8 cellular contexts compared by ENCODE assay signal in the genomic region with DNA sequence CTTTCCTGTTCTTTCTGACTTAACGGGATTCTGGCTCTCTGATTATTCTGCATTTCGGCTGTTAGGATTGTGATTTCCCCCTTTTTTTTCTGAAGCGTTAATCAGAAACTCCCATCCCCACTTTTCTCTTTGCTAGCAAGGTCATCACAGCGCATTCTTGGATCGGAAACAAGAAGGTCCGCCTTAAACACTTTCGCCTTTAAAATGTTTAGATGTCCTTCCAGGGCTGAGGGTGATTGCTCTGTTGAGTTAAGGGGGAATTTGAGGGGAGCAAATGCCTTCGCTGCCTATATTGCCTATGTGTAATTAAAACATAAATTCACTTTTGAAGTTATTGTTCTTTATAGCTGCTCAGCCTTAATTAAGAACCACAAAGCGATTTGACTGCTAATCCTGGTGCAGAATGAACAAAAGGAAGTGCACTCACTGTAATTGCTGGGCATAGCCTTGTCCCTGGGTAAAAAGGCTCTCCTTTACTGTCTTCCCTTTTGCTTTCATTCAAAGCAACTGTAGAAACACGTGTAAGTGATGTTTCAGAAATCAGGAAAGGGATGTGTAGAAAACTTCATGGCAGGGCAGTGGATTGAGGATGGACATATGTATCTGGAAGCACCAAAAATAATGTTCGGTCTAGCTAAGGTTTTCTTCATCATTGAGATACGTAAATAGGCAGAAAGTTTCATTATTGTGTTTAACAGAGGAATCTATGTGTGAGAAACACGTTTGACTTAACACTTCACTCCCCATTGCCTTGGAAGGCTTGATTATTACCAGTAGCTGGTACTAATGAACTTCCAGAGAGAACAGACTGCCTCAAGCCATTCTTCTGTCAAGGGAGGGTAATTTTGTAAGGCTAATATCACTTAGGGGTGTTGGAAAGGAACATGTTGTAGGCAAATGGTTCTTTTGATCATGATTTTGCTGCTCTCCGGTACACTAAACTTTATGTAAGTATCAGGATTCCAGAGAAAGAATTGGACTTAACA. TPM values are rescaled to one million over a fixed set of nuclear protein-coding genes. Genes with fewer than 3 reads are reported as not detected.
DNase-seq lines count a peak whose midpoint lies in the region; ATAC-seq, FAIRE-seq and TF ChIP-seq lines count a peak whose summit lies in the region.

No MANE protein-coding gene starts in this region.

- no peak for TF ChIP-seq CTCF in astrocyte (IDR thresholded peaks at IDR 0.05; ENCODE audit: insufficient read depth, low read depth, low read length)
- no peak for TF ChIP-seq CTCF in lung (IDR thresholded peaks at IDR 0.05; ENCODE audit: control extremely low read depth, extremely low read depth)
- no peak for TF ChIP-seq CTCF in uterus (IDR thresholded peaks at IDR 0.05)

- peak overlapping the region; percentile 78 for H3K4me2 ChIP-seq in BLaER1
- peak overlapping the region; percentile 95 for H3K4me2 ChIP-seq in astrocyte (ENCODE audit: low read length)

- H3K9ac ChIP-seq in BLaER1, result peak overlapping the region; percentile 96
- peak overlapping the region; percentile 83 for H3K9ac ChIP-seq in HUES64 (ENCODE audit: low read depth, low read length)
- peak overlapping the region; percentile 98 for H3K9ac ChIP-seq in astrocyte (ENCODE audit: low read length)

- H3K36me3 ChIP-seq in BLaER1, result peaks cover 13% of the 10 kb centered on the region; the same call in 1 of the 2 replicates
- no peaks in the 10 kb centered on the region; the same call in 1 of the 2 replicates for H3K36me3 ChIP-seq in HUES64 (ENCODE audit: insufficient read depth, low read length)
- H3K36me3 ChIP-seq in astrocyte (ENCODE audit: insufficient read depth, low read length), result no peaks in the 10 kb centered on the region
- H3K36me3 ChIP-seq in lung (ENCODE audit: control insufficient read depth in 2 of 2, insufficient read depth in 2 of 2, low read length in 2 of 2), result peaks cover 2 to 3% of the 10 kb centered on the region in 2 donors
- no peaks in the 10 kb centered on the region for H3K36me3 ChIP-seq in uterus

- peak overlapping the region; percentile 95 for H3K27ac ChIP-seq in BLaER1
- H3K27ac ChIP-seq in HUES64 (ENCODE audit: low read depth, low read length), result no peak overlapping the region
- peak overlapping the region; percentile 90 for H3K27ac ChIP-seq in astrocyte (ENCODE audit: low read depth, low read length)
- peak overlapping the region; percentile 97 to 100 for H3K27ac ChIP-seq in lung (ENCODE audit: low read depth in 1 of 2, low read length in 1 of 2)
- H3K27ac ChIP-seq in uterus, result peak overlapping the region; percentile 99 to 100

- DNase-seq in astrocyte (ENCODE audit: low read depth) (no peak), lung (ENCODE audit: low spot score) (no peak), uterus (no peak), T1000 (lab: John Stamatoyannopoulos, UW) (no peak), activated gamma-delta T cell treated with Interleukin-2 at 50 U/mL for 16 hours (no peak)

- intact Hi-C loops in uterus (cut with DNase I; ENCODE audit: low total_unique reads), result no loop called here

- no peak for TF ChIP-seq POLR2A in uterus (IDR thresholded peaks at IDR 0.05)

- no peaks in the 10 kb centered on the region for H3K27me3 Mint-ChIP-seq in astrocyte (ENCODE audit: low read depth, unreplicated experiment)

- no peak for ATAC-seq in lung (ENCODE audit: insufficient read depth, low FRiP score)
- no peak for ATAC-seq in GM21381 (IDR thresholded peaks at IDR 0.05; ENCODE audit: unreplicated experiment)

- no peaks in the 10 kb centered on the region for H3K9me3 Mint-ChIP-seq in astrocyte (ENCODE audit: unreplicated experiment)

- H3K4me3 ChIP-seq in BLaER1 (peak overlapping the region; percentile 96), HUES64 (ENCODE audit: low read length) (peak overlapping the region; percentile 64), astrocyte (ENCODE audit: insufficient read depth, low read depth, low read length) (peak overlapping the region; percentile 99), lung (peak overlapping the region; percentile 88), uterus (peak overlapping the region; percentile 90 to 98)

- 10% methylated on average over 13 of the region's 14 CpGs for WGBS in HUES64
- 10 to 12% methylated on average over 14 of the region's 14 CpGs for WGBS in lung, 2 donors

- H3K4me3 Mint-ChIP-seq in astrocyte (ENCODE audit: unreplicated experiment), result peak overlapping the region; percentile 100

- H3K27me3 ChIP-seq in BLaER1 (no peaks in the 10 kb centered on the region), HUES64 (ENCODE audit: insufficient read depth, low read length) (peaks cover 5% of the 10 kb centered on the region), astrocyte (ENCODE audit: insufficient read depth, low read length) (no peaks in the 10 kb centered on the region), lung (ENCODE audit: control insufficient read depth, insufficient read depth) (no peaks in the 10 kb centered on the region), uterus (no peaks in the 10 kb centered on the region)

- no peak for FAIRE-seq in astrocyte (lab: Jason Lieb, UNC)

- peaks cover 62% of the 10 kb centered on the region for H3K79me2 ChIP-seq in astrocyte (ENCODE audit: insufficient read depth, low read length)

- H3K27ac Mint-ChIP-seq in astrocyte (ENCODE audit: unreplicated experiment), result peak overlapping the region; percentile 97

- H3K4me1 ChIP-seq in BLaER1 (peaks cover 64% of the 10 kb centered on the region), HUES64 (ENCODE audit: insufficient read depth, low read length) (peaks cover 64% of the 10 kb centered on the region), astrocyte (ENCODE audit: insufficient read depth, low read length) (peaks cover 41% of the 10 kb centered on the region), lung (ENCODE audit: control insufficient read depth in 2 of 2, insufficient read depth in 2 of 2, low read length in 2 of 2) (peaks cover 8 to 22% of the 10 kb centered on the region in 2 donors), uterus (no peaks in the 10 kb centered on the region)

- peaks cover 2% of the 10 kb centered on the region for H3K36me3 Mint-ChIP-seq in astrocyte (ENCODE audit: low read depth, unreplicated experiment)

- no peak overlapping the region for H2AFZ ChIP-seq in astrocyte (ENCODE audit: low read depth, low read length)

- H4K20me1 ChIP-seq in BLaER1 (peaks cover 58% of the 10 kb centered on the region), astrocyte (ENCODE audit: insufficient read depth, low read length) (peaks cover 52% of the 10 kb centered on the region)

- H3K9me3 ChIP-seq in BLaER1 (no peaks in the 10 kb centered on the region), HUES64 (ENCODE audit: insufficient read depth, low read depth, low read length) (no peaks in the 10 kb centered on the region), astrocyte (ENCODE audit: insufficient read depth, low read depth, low read length) (no peaks in the 10 kb centered on the region), lung (ENCODE audit: control insufficient read depth in 2 of 2, insufficient read depth in 1 of 2, low read length in 1 of 2) (no peaks in the 10 kb centered on the region), uterus (no peaks in the 10 kb centered on the region)

- peaks cover 37% of the 10 kb centered on the region for H3K4me1 Mint-ChIP-seq in astrocyte (ENCODE audit: low read depth, unreplicated experiment)

RNA-seq across cellular contexts. Expression of a gene that starts 1.4 kb away (rescaled TPM):
- polyA plus RNA-seq in HUES64 (2013, experiment 1 of 2), result 50.6 TPM
- 64.1 TPM for polyA plus RNA-seq in HUES64 (2013, experiment 2 of 2)
- total RNA-seq in astrocyte (270 and 284 TPM in 2 replicates), lung (100 to 1,000 TPM; 163 to 272 TPM), uterus (100 to 1,000 TPM; 130 to 315 (median 214) TPM)
- polyA plus RNA-seq in lung, result 10 to 100 TPM; 23.4 to 69.2 TPM
